10 cellular contexts compared by ENCODE assay signal in the genomic region with DNA sequence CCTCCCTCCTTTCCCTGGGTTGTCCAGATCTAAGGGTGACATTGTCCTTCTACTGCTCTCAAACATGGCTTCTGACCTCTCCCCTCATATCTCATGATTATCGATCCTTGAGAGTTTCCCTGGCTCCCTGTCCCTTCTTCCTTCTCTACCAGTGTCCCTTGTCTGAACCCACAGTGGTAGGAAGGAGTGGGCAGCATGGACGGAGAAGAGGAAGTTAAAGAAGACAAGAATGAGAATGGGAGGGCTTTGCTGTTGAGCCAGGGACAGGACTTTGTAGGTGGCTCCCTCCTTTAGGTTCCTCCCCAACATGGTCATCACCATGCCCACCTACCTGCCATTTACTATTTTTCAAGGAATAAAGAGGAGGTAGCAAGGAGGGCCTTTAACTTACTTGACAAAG.
"Had no signal": no experiment of that assay in that cellular context is flagged by ENCODE, and none has a peak within 500 bp of the region (broad histone marks: within the 10 kb centered on the region; RNA-seq: fewer than 3 reads in every experiment).

No MANE protein-coding gene starts in this region.

- H3K36me3 ChIP-seq: HAP-1 had no signal

- DNase-seq: GM23248, GOT3, H7, HFFc6, KBM-7 had no signal

- H3K27ac Mint-ChIP-seq: HFFc6, IgD-negative memory B cell had no signal

- H3K4me3 ChIP-seq: GM23248, HAP-1 had no signal

- H3K4me1 ChIP-seq: HAP-1 had no signal

- H3K4me3 Mint-ChIP-seq: HFFc6, IgD-negative memory B cell had no signal

- H3K27ac ChIP-seq: GM23248, HL-60 had no signal

- ATAC-seq: HCT116, HepG2 had no signal

- H3K4me1 Mint-ChIP-seq: IgD-negative memory B cell had no signal

- H3K9me3 ChIP-seq: HAP-1 had no signal

- H3K27me3 Mint-ChIP-seq: IgD-negative memory B cell had no signal
